18 cellular contexts compared by ENCODE assay signal in genomic region chr11:130829801-130830562, GRCh38.
A peak's percentile ranks its signal among the peaks of the same experiment; 100 is the strongest.
DNase-seq lines count a peak whose midpoint lies in the region; ATAC-seq and TF ChIP-seq lines count a peak whose summit lies in the region.
"Had no signal": no experiment of that assay in that cellular context is flagged by ENCODE, and none has a peak within 500 bp of the region (broad histone marks: within the 10 kb centered on the region; RNA-seq: fewer than 3 reads in every experiment).

No MANE protein-coding gene starts in this region.

- H3K4me3 ChIP-seq in esophagus squamous epithelium (no peak overlapping the region), lower lobe of right lung (no peak overlapping the region), subcutaneous abdominal adipose tissue (ENCODE audit: low read depth in 1 of 5, low read length in 5 of 5) (no peak overlapping the region)
- H3K4me3 ChIP-seq: skin epidermis had no signal

- WGBS in esophagus squamous epithelium, 2 donors = 78 to 80% methylated on average over 7 to 10 of the region's 12 CpGs

- H3K36me3 ChIP-seq in esophagus squamous epithelium (no peaks in the 10 kb centered on the region), lower lobe of right lung (no peaks in the 10 kb centered on the region), subcutaneous abdominal adipose tissue (ENCODE audit: control insufficient read depth in 5 of 5, insufficient read depth in 5 of 5, low read length in 5 of 5) (no peaks in the 10 kb centered on the region)
- H3K36me3 ChIP-seq: neutrophil had no signal

- H3K9me3 ChIP-seq in esophagus squamous epithelium (no peaks in the 10 kb centered on the region), lower lobe of right lung (no peaks in the 10 kb centered on the region), subcutaneous abdominal adipose tissue (ENCODE audit: control insufficient read depth in 5 of 5, low read length in 5 of 5) (no peaks in the 10 kb centered on the region)
- H3K9me3 ChIP-seq: neutrophil had no signal

- no peak for TF ChIP-seq POLR2A in esophagus squamous epithelium (IDR thresholded peaks at IDR 0.05)

- H3K9ac ChIP-seq in subcutaneous abdominal adipose tissue (ENCODE audit: low read length in 5 of 5) = no peak overlapping the region

- H3K27me3 ChIP-seq in esophagus squamous epithelium (no peaks in the 10 kb centered on the region), lower lobe of right lung (ENCODE audit: low read depth) (no peaks in the 10 kb centered on the region), subcutaneous abdominal adipose tissue (ENCODE audit: control insufficient read depth in 5 of 5, insufficient read depth in 4 of 5, low read length in 5 of 5) (no peaks in the 10 kb centered on the region)

- peak overlapping the region in 3 of 4 donors; percentile 20 to 61 (median 49) for H3K27ac ChIP-seq in esophagus squamous epithelium
- no peak overlapping the region for H3K27ac ChIP-seq in lower lobe of right lung
- H3K27ac ChIP-seq in subcutaneous abdominal adipose tissue (ENCODE audit: low read depth, low read length) = peak overlapping the region; percentile 4
- H3K27ac ChIP-seq: neutrophil, RWPE1 had no signal

- peak; percentile 44 to 56 for ATAC-seq in lower lobe of right lung
- ATAC-seq in GM19324 (IDR thresholded peaks at IDR 0.05; ENCODE audit: low FRiP score, unreplicated experiment) = no peak
- ATAC-seq: activated naive CD4-positive, alpha-beta T cell treated with anti-CD3 and anti-CD28 coated beads, Interleukin-2, amount 50 U/mL, for 72 hours; stimulated activated naive B cell treated with anti-CD40 and anti-IgM and Interleukin-4, amounts not matched to agents 10 μg/mL and 1 μg/mL and 100 μg/mL, for 72 hours had no signal

- TF ChIP-seq CTCF in esophagus squamous epithelium (IDR thresholded peaks at IDR 0.05) (no peak), lower lobe of right lung (IDR thresholded peaks at IDR 0.05) (no peak)

- DNase-seq in NCI-H82 (lab: John Stamatoyannopoulos, UW) = peak; percentile 45
- no peak for DNase-seq in esophagus squamous epithelium (lab: John Stamatoyannopoulos, UW)
- DNase-seq in lower lobe of right lung = no peak
- DNase-seq in AG08395 (ENCODE audit: low spot score) = no peak
- DNase-seq in activated CD4-positive, CD25-positive, alpha-beta regulatory T cell (lab: John Stamatoyannopoulos, UW) = no peak
- DNase-seq in posterior vena cava (ENCODE audit: low spot score) = no peak
- DNase-seq: central memory CD4-positive, alpha-beta T cell; H7; hippocampal formation; NCI-H510A; stimulated activated naive B cell treated with anti-CD40 and anti-IgM and Interleukin-4, amounts not matched to agents 10 μg/mL and 1 μg/mL and 100 μg/mL, for 72 hours; T-helper 1 cell had no signal

- intact Hi-C loops in esophagus squamous epithelium (cut with DNase I) (no loop called here), lower lobe of right lung (cut with DNase I) (no loop called here), posterior vena cava (cut with DNase I) (no loop called here)

- H3K4me1 ChIP-seq in esophagus squamous epithelium (peaks cover 0 to 44% (median 18%) of the 10 kb centered on the region in 3 donors), lower lobe of right lung (peaks cover 6% of the 10 kb centered on the region), subcutaneous abdominal adipose tissue (ENCODE audit: control insufficient read depth in 5 of 5, insufficient read depth in 5 of 5, low read length in 5 of 5) (peaks cover 8 to 43% (median 39%) of the 10 kb centered on the region in 5 donors)
